Comparison of ENCODE assay signal across 15 cellular contexts in genomic region chr18:48819781-48820482, GRCh38.
A peak's percentile ranks its signal among the peaks of the same experiment; 100 is the strongest.
DNase-seq lines count a peak whose midpoint lies in the region; ATAC-seq, FAIRE-seq and TF ChIP-seq lines count a peak whose summit lies in the region.
"Had no signal": no experiment of that assay in that cellular context is flagged by ENCODE, and none has a peak within 500 bp of the region (broad histone marks: within the 10 kb centered on the region; RNA-seq: fewer than 3 reads in every experiment).

No MANE protein-coding gene starts in this region.

- no peak overlapping the region for H2AFZ ChIP-seq in GM12878 (ENCODE audit: control insufficient read depth, low read depth, low read length)

- no peak overlapping the region for H3K9ac ChIP-seq in GM12878 (ENCODE audit: control insufficient read depth, insufficient read depth, low read length)

- H3K4me3 Mint-ChIP-seq in activated CD8-positive, alpha-beta memory T cell treated with anti-CD3 and anti-CD28 coated beads, Interleukin-2, amount 10 ng/mL, durations not matched to agents 7 days and 5 days: no peak overlapping the region
- no peak overlapping the region for H3K4me3 Mint-ChIP-seq in type B pancreatic cell
- H3K4me3 Mint-ChIP-seq: brain had no signal

- H3K36me3 ChIP-seq in GM12878 (ENCODE audit: control insufficient read depth in 2 of 2, insufficient read depth in 2 of 2, low read length in 1 of 2): 0 out of 4 replicates have a peak, but pooled peaks cover 0 to 1% of the 10 kb centered on the region in 2 experiments
- H3K36me3 ChIP-seq in lower lobe of right lung: peaks cover 22% of the 10 kb centered on the region
- no peaks in the 10 kb centered on the region for H3K36me3 ChIP-seq in testis (ENCODE audit: low read depth, missing control alignments)

- in situ Hi-C loops in GM12878 (cut with MboI): loop anchor here (25.0 kb wide), 1 partner anchor 1467 kb away; the partner anchor contains the start of genes CXXC1 and MBD1

- H3K4me1 Mint-ChIP-seq in activated CD8-positive, alpha-beta memory T cell treated with anti-CD3 and anti-CD28 coated beads, Interleukin-2, amount 10 ng/mL, durations not matched to agents 7 days and 5 days: peaks cover 35% of the 10 kb centered on the region
- peaks cover 27% of the 10 kb centered on the region for H3K4me1 Mint-ChIP-seq in type B pancreatic cell (ENCODE audit: unreplicated experiment)

- H3K4me1 ChIP-seq in GM12878 (ENCODE audit: control insufficient read depth, insufficient read depth, low read length) (peaks cover 20% of the 10 kb centered on the region), lower lobe of right lung (no peaks in the 10 kb centered on the region), testis (no peaks in the 10 kb centered on the region)

- FAIRE-seq in GM12878 (lab: Jason Lieb, UNC): no peak
- FAIRE-seq: D721Med, endometrium, keratinocyte, TTC549 had no signal

- peak; percentile 23 for DNase-seq in activated CD8-positive, alpha-beta memory T cell treated with anti-CD3 and anti-CD28 coated beads, Interleukin-2, amount 10 ng/mL, durations not matched to agents 7 days and 5 days
- DNase-seq in activated CD8-positive, alpha-beta memory T cell treated with anti-CD3 and anti-CD28 coated beads for 24 hours: no peak
- no peak for DNase-seq in GM12878 (ENCODE audit: low read depth, low spot score)
- DNase-seq in lower lobe of right lung: peak; percentile 20
- peak; percentile 59 for DNase-seq in type B pancreatic cell (ENCODE audit: extremely low spot score, unreplicated experiment)
- DNase-seq in testis: no peak
- DNase-seq: ACHN, NCI-H1436 treated with DMSO at 0.1 percent for 48 hours had no signal

- SMC1A ChIA-PET in GM12878 (lab: Charles Lee; ENCODE audit: uncharacterized antibody, unreplicated experiment): interaction anchor here (0.7 to 5.0 kb wide), 20 partner anchors 8 to 342 kb away, joined by 3 to 81 read pairs (median 5); no protein-coding TSS in a partner anchor

- TF ChIP-seq POLR2A in GM12878 (IDR thresholded peaks at IDR 0.05; ENCODE audit: low read depth, low read length) (no peak), testis (IDR thresholded peaks at IDR 0.05) (no peak)

- H3K4me3 ChIP-seq in GM12878 (no peak overlapping the region), lower lobe of right lung (no peak overlapping the region), testis (no peak overlapping the region)

- H3K36me3 Mint-ChIP-seq in activated CD8-positive, alpha-beta memory T cell treated with anti-CD3 and anti-CD28 coated beads, Interleukin-2, amount 10 ng/mL, durations not matched to agents 7 days and 5 days: peaks cover 6% of the 10 kb centered on the region
- H3K36me3 Mint-ChIP-seq in type B pancreatic cell: peaks cover 35% of the 10 kb centered on the region

- TF ChIP-seq CTCF in GM12878 (IDR thresholded peaks at IDR 0.05 in 2 of 3, conservative IDR thresholded peaks at IDR 0.05 in 1 of 3; ENCODE audit: control insufficient read depth in 2 of 3, extremely low read depth in 1 of 3, insufficient read depth in 1 of 3, low read depth in 3 of 3, low read length in 3 of 3) (no peak), lower lobe of right lung (IDR thresholded peaks at IDR 0.05) (no peak), type B pancreatic cell (conservative IDR thresholded peaks at IDR 0.05) (no peak), testis (IDR thresholded peaks at IDR 0.05) (no peak)

- H3K27me3 Mint-ChIP-seq in activated CD8-positive, alpha-beta memory T cell treated with anti-CD3 and anti-CD28 coated beads, Interleukin-2, amount 10 ng/mL, durations not matched to agents 7 days and 5 days: no peaks in the 10 kb centered on the region
- no peaks in the 10 kb centered on the region for H3K27me3 Mint-ChIP-seq in type B pancreatic cell
- H3K27me3 Mint-ChIP-seq: brain had no signal

- H3K9me3 ChIP-seq in GM12878 (replicated peaks; ENCODE audit: control insufficient read depth, insufficient read depth, low read length) (no peaks in the 10 kb centered on the region; the same call in 1 of the 3 replicates), lower lobe of right lung (no peaks in the 10 kb centered on the region), testis (no peaks in the 10 kb centered on the region)

- no peak for ATAC-seq in activated CD8-positive, alpha-beta memory T cell treated with anti-CD3 and anti-CD28 coated beads, Interleukin-2, amount 10 ng/mL, durations not matched to agents 7 days and 5 days
- ATAC-seq in GM12878: no peak
- peak in 1 of 2 donors; percentile 5 for ATAC-seq in lower lobe of right lung
- no peak for ATAC-seq in HG02884 (IDR thresholded peaks at IDR 0.05; ENCODE audit: unreplicated experiment)
- no peak for ATAC-seq in GM18861 (IDR thresholded peaks at IDR 0.05; ENCODE audit: unreplicated experiment)

- H3K27me3 ChIP-seq in GM12878 (replicated peaks in 1 of 2; ENCODE audit: control insufficient read depth in 2 of 2, insufficient read depth in 2 of 2, low read length in 1 of 2) (no peaks in the 10 kb centered on the region), lower lobe of right lung (ENCODE audit: low read depth) (no peaks in the 10 kb centered on the region), testis (no peaks in the 10 kb centered on the region)

- RAD21 ChIA-PET in GM12878 (lab: Charles Lee; ENCODE audit: unreplicated experiment): interaction anchor here (1.0 to 4.2 kb wide), 15 partner anchors 8 to 132 kb away, joined by 3 to 68 read pairs (median 9); no protein-coding TSS in a partner anchor

- H3K4me2 ChIP-seq in GM12878 (ENCODE audit: control insufficient read depth, insufficient read depth): peak overlapping the region; percentile 70; the same call in 1 of the 2 replicates

- no peaks in the 10 kb centered on the region for H4K20me1 ChIP-seq in GM12878 (ENCODE audit: control insufficient read depth, insufficient read depth)

- POLR2A ChIA-PET in GM12878 (lab: Charles Lee): interaction anchor here (0.6 to 3.8 kb wide), 10 partner anchors 10 to 131 kb away, joined by 3 to 63 read pairs (median 4); no protein-coding TSS in a partner anchor

- H3K9me3 Mint-ChIP-seq in activated CD8-positive, alpha-beta memory T cell treated with anti-CD3 and anti-CD28 coated beads, Interleukin-2, amount 10 ng/mL, durations not matched to agents 7 days and 5 days (ENCODE audit: low read depth): no peaks in the 10 kb centered on the region
- H3K9me3 Mint-ChIP-seq in type B pancreatic cell: peaks cover 15% of the 10 kb centered on the region

- peak overlapping the region; percentile 60; the same call in 1 of the 2 replicates for H3K27ac ChIP-seq in GM12878 (ENCODE audit: control insufficient read depth, insufficient read depth)
- no peak overlapping the region for H3K27ac ChIP-seq in lower lobe of right lung
- H3K27ac ChIP-seq in testis: no peak overlapping the region

- 98% methylated on average over 11 of the region's 11 CpGs for WGBS in GM12878 (ENCODE audit: insufficient coverage, insufficient replicate concordance, low lambda C conversion rate, missing lambda C conversion rate)
- WGBS in testis, 2 donors: 92 to 93% methylated on average over 10 to 11 of the region's 11 CpGs

- TF ChIP-seq RAD21 in GM12878 (IDR thresholded peaks at IDR 0.05; ENCODE audit: insufficient read depth, low read depth, low read length): no peak

- intact Hi-C loops in GM12878 (cut with micrococcal nuclease; ENCODE audit: unreplicated experiment): loop anchor here (1.0 to 2.0 kb wide), 2 partner anchors 35 to 49 kb away; no protein-coding TSS in a partner anchor
- intact Hi-C loops in lower lobe of right lung (cut with DNase I): no loop called here
- intact Hi-C loops in testis (cut with DNase I; ENCODE audit: low total_unique reads): no loop called here

- BruUV-seq in GM12878 (replicated peaks; lab: Mats Ljungman, UMichigan): no TSS peak

- CTCF ChIA-PET in activated CD8-positive, alpha-beta memory T cell treated with anti-CD3 and anti-CD28 coated beads, Interleukin-2, amount 10 ng/mL, durations not matched to agents 7 days and 5 days (lab: Charles Lee): no interaction called here
- CTCF ChIA-PET in GM12878 (lab: Yijun Ruan, JAX): interaction anchor here (0.9 to 3.3 kb wide), 10 partner anchors 9 to 350 kb away, joined by 3 to 36 read pairs (median 10); no protein-coding TSS in a partner anchor

- no peaks in the 10 kb centered on the region for H3K79me2 ChIP-seq in GM12878 (ENCODE audit: control insufficient read depth, insufficient read depth, low read length)

- H3K27ac Mint-ChIP-seq in activated CD8-positive, alpha-beta memory T cell treated with anti-CD3 and anti-CD28 coated beads, Interleukin-2, amount 10 ng/mL, durations not matched to agents 7 days and 5 days: no peak overlapping the region
- H3K27ac Mint-ChIP-seq in type B pancreatic cell: no peak overlapping the region
- H3K27ac Mint-ChIP-seq: brain had no signal

- no peak for TF ChIP-seq EP300 in GM12878 (IDR thresholded peaks at IDR 0.05; ENCODE audit: borderline replicate concordance in 1 of 2, control insufficient read depth in 1 of 2, low read depth in 2 of 2, low read length in 2 of 2)

TF ChIP-seq in GM12878, 131 proteins besides CTCF, POLR2A, EP300 and RAD21:
- TF ChIP-seq HDAC6 (IDR thresholded peaks at IDR 0.05; ENCODE audit: unreplicated experiment): no peak
- no peak for TF ChIP-seq YBX1 (IDR thresholded peaks at IDR 0.05)
- TF ChIP-seq ZNF274 (IDR thresholded peaks at IDR 0.05; ENCODE audit: insufficient read depth, insufficient read length): no peak
- TF ChIP-seq EED (IDR thresholded peaks at IDR 0.05; ENCODE audit: low read depth): no peak
- TF ChIP-seq NFXL1 (IDR thresholded peaks at IDR 0.05; ENCODE audit: borderline replicate concordance): no peak

Comparison
In these comparisons a context has a peak if more than half of its experiments do, and no peak if none do; other contexts are left out.
1. DNase-seq: peak in activated CD8-positive, alpha-beta memory T cell treated with anti-CD3 and anti-CD28 coated beads, Interleukin-2, amount 10 ng/mL, durations not matched to agents 7 days and 5 days (single experiment), lower lobe of right lung (single experiment) and type B pancreatic cell (single experiment); none in activated CD8-positive, alpha-beta memory T cell treated with anti-CD3 and anti-CD28 coated beads for 24 hours (single experiment), GM12878 (single experiment) and testis (single experiment).